Comparison of ENCODE assay signal across 24 cellular contexts in the genomic region with DNA sequence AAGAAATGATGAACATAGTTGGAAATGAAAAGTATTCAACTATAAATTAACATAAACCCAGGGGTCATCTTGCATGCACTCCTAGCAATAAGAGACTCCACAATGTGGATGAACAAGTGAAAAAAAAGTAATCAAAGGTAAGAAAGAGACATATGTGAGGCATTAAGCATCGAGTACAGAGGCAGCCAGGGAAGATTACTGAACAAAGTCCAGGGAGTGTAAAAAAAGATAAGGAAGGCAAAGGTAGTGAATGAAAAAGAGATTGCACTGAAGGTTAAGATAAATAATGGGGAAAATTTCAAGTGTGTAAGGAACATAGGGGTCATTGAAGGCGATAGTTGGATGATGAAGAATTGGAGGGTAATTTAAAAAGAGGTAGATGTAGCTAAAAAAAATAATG.
A peak's percentile ranks its signal among the peaks of the same experiment; 100 is the strongest.
DNase-seq lines count a peak whose midpoint lies in the region; ATAC-seq, FAIRE-seq and TF ChIP-seq lines count a peak whose summit lies in the region.
"Had no signal": no experiment of that assay in that cellular context is flagged by ENCODE, and none has a peak within 500 bp of the region (broad histone marks: within the 10 kb centered on the region; RNA-seq: fewer than 3 reads in every experiment).

No MANE protein-coding gene starts in this region.

- peak overlapping the region; percentile 57 for H3K4me2 ChIP-seq in HepG2 (ENCODE audit: low read depth, low read length)
- H3K4me2 ChIP-seq: BLaER1 had no signal

- DNase-seq in HepG2 (ENCODE audit: low spot score) (no peak), right lobe of liver (no peak), colonic mucosa (no peak), mucosa of descending colon (no peak), DMS53 treated with DMSO at 0.1 percent for 48 hours (lab: John Stamatoyannopoulos, UW; ENCODE audit: unreplicated experiment) (no peak), activated T-cell treated with anti-CD3 and anti-CD28 coated beads for 4 hours (no peak), prostate gland (ENCODE audit: low spot score) (no peak), HuH-7.5 (ENCODE audit: low spot score) (no peak)
- DNase-seq: CD4-positive, CD25-positive, alpha-beta regulatory T cell; CD8-positive, alpha-beta T cell; DMS153; DMS79 treated with DMSO at 0.1 percent for 48 hours; GF-D8; H9; HFFc6 had no signal

- no TSS peak for BruUV-seq in HepG2 (replicated peaks; lab: Mats Ljungman, UMichigan)

- no peaks in the 10 kb centered on the region for H3K9me3 ChIP-seq in HepG2 (ENCODE audit: low read length)
- no peaks in the 10 kb centered on the region for H3K9me3 ChIP-seq in right lobe of liver
- H3K9me3 ChIP-seq in colonic mucosa: no peaks in the 10 kb centered on the region
- no peaks in the 10 kb centered on the region for H3K9me3 ChIP-seq in mucosa of descending colon
- H3K9me3 ChIP-seq in prostate gland: no peaks in the 10 kb centered on the region
- H3K9me3 ChIP-seq: BLaER1, Caco-2 had no signal

- H3K4me3 ChIP-seq in HepG2 (replicated peaks in 1 of 3; ENCODE audit: insufficient read depth in 1 of 3, low read depth in 2 of 3, low read length in 3 of 3): peak overlapping the region in 1 of 3 experiments; percentile 2; a peak in 1 of 6 replicates
- no peak overlapping the region for H3K4me3 ChIP-seq in right lobe of liver
- no peak overlapping the region for H3K4me3 ChIP-seq in colonic mucosa
- no peak overlapping the region for H3K4me3 ChIP-seq in mucosa of descending colon
- H3K4me3 ChIP-seq in prostate gland: no peak overlapping the region
- H3K4me3 ChIP-seq: BLaER1, GM23338 had no signal

- TF ChIP-seq EP300 in HepG2 (IDR thresholded peaks at IDR 0.05; ENCODE audit: low read depth in 2 of 2, low read length in 2 of 2): no peak
- no peak for TF ChIP-seq EP300 in HepG2 (CRISPR knock-in tag; IDR thresholded peaks at IDR 0.05; ENCODE audit: borderline replicate concordance)

- intact Hi-C loops in HepG2 (cut with micrococcal nuclease; ENCODE audit: unreplicated experiment): loop anchor here (10.0 kb wide), 1 partner anchor 282 kb away; no protein-coding TSS in a partner anchor
- intact Hi-C loops in right lobe of liver (cut with DNase I): no loop called here
- intact Hi-C loops in colonic mucosa (cut with DNase I): no loop called here
- intact Hi-C loops in mucosa of descending colon (cut with DNase I, micrococcal nuclease): no loop called here
- intact Hi-C loops in prostate gland (cut with DNase I): no loop called here

- no peak for FAIRE-seq in HepG2 (lab: Jason Lieb, UNC)
- FAIRE-seq: A204.1, GM12891, GM18507 had no signal

- in situ Hi-C loops in HepG2 (cut with HindIII; ENCODE audit: extremely low pct_ligation_motif_present, low pct_unique_long_range_greater_than_20kb): no loop called here

- POLR2A ChIA-PET in HepG2 (lab: Yijun Ruan, JAX): interaction anchor here (0.8 to 1.0 kb wide), 2 partner anchors 330 to 333 kb away, joined by 3 to 6 read pairs; a partner anchor contains a TSS

- H3K4me1 ChIP-seq in HepG2 (ENCODE audit: insufficient read depth, low read length): peaks cover 35% of the 10 kb centered on the region
- H3K4me1 ChIP-seq in right lobe of liver: no peaks in the 10 kb centered on the region
- H3K4me1 ChIP-seq in colonic mucosa: peaks cover 4% of the 10 kb centered on the region
- H3K4me1 ChIP-seq in mucosa of descending colon (ENCODE audit: low read depth): peaks cover 35% of the 10 kb centered on the region
- H3K4me1 ChIP-seq in prostate gland (replicated peaks): no peaks in the 10 kb centered on the region
- H3K4me1 ChIP-seq: BLaER1 had no signal

- TF ChIP-seq POLR2A in HepG2 (IDR thresholded peaks at IDR 0.05; ENCODE audit: insufficient read depth in 1 of 2, low read depth in 2 of 2, low read length in 2 of 2) (no peak), right lobe of liver (IDR thresholded peaks at IDR 0.05) (no peak), prostate gland (IDR thresholded peaks at IDR 0.05) (no peak)

- 47% methylated on average over 2 of the region's 2 CpGs for WGBS in HepG2 (ENCODE audit: low lambda C conversion rate)
- WGBS in right lobe of liver (ENCODE audit: insufficient coverage, low coverage, low lambda C conversion rate, missing lambda C conversion rate): 76% methylated on average over 2 of the region's 2 CpGs
- 86% methylated on average over 2 of the region's 2 CpGs for WGBS in prostate gland

- CTCF ChIA-PET in HepG2 (lab: Yijun Ruan, JAX; ENCODE audit: low intra/inter-chr PET ratio, low total read pairs): no interaction called here

- TF ChIP-seq CTCF in HepG2 (CRISPR knock-in tag; IDR thresholded peaks at IDR 0.05): no peak
- TF ChIP-seq CTCF in right lobe of liver (IDR thresholded peaks at IDR 0.05): no peak
- no peak for TF ChIP-seq CTCF in colonic mucosa (IDR thresholded peaks at IDR 0.05)
- no peak for TF ChIP-seq CTCF in mucosa of descending colon (IDR thresholded peaks at IDR 0.05)
- TF ChIP-seq CTCF in prostate gland (IDR thresholded peaks at IDR 0.05): no peak

- no peaks in the 10 kb centered on the region for H3K36me3 ChIP-seq in HepG2 (replicated peaks in 1 of 2; ENCODE audit: control insufficient read depth in 1 of 2, insufficient read depth in 2 of 2, low read length in 2 of 2)
- no peaks in the 10 kb centered on the region for H3K36me3 ChIP-seq in right lobe of liver
- H3K36me3 ChIP-seq in colonic mucosa: no peaks in the 10 kb centered on the region
- no peaks in the 10 kb centered on the region for H3K36me3 ChIP-seq in mucosa of descending colon (ENCODE audit: low read depth)
- no peaks in the 10 kb centered on the region for H3K36me3 ChIP-seq in prostate gland
- H3K36me3 ChIP-seq: BLaER1 had no signal

- H3K79me2 ChIP-seq in HepG2 (ENCODE audit: insufficient read depth, low read length): no peaks in the 10 kb centered on the region

- ATAC-seq in HepG2: no peak; the same call in 2 of the 3 replicates
- no peak for ATAC-seq in right lobe of liver
- peak; percentile 55 for ATAC-seq in mucosa of descending colon
- ATAC-seq: CD8-positive, alpha-beta T cell; HCT116 had no signal

- TF ChIP-seq RAD21 in HepG2 (CRISPR knock-in tag; IDR thresholded peaks at IDR 0.05): no peak

- H2AFZ ChIP-seq in HepG2 (ENCODE audit: low read length): no peak overlapping the region

- no peaks in the 10 kb centered on the region for H4K20me1 ChIP-seq in HepG2 (ENCODE audit: insufficient read depth, low read length)
- H4K20me1 ChIP-seq: BLaER1 had no signal

- no peak overlapping the region for H3K9ac ChIP-seq in HepG2 (ENCODE audit: insufficient read depth, low read depth, low read length)
- H3K9ac ChIP-seq in colonic mucosa (ENCODE audit: low read depth in 2 of 2, low read length in 2 of 2): no peak overlapping the region
- H3K9ac ChIP-seq: BLaER1 had no signal

- H3K27ac ChIP-seq in HepG2 (ENCODE audit: extremely low read length, insufficient read depth, low read length): no peak overlapping the region
- H3K27ac ChIP-seq in right lobe of liver: no peak overlapping the region
- peak overlapping the region; percentile 37 for H3K27ac ChIP-seq in colonic mucosa
- H3K27ac ChIP-seq in prostate gland: no peak overlapping the region
- H3K27ac ChIP-seq: 22Rv1, BLaER1, C4-2B had no signal

- H3K27me3 ChIP-seq in HepG2 (ENCODE audit: control insufficient read depth in 1 of 2, insufficient read depth in 2 of 2, low read length in 2 of 2): no peaks in the 10 kb centered on the region
- H3K27me3 ChIP-seq in right lobe of liver: no peaks in the 10 kb centered on the region
- H3K27me3 ChIP-seq in colonic mucosa: no peaks in the 10 kb centered on the region
- H3K27me3 ChIP-seq in prostate gland (replicated peaks; ENCODE audit: insufficient read depth): no peaks in the 10 kb centered on the region
- H3K27me3 ChIP-seq: BLaER1 had no signal

TF ChIP-seq in HepG2, 621 proteins besides CTCF, POLR2A, EP300 and RAD21:
- TF ChIP-seq MBNL3 (CRISPR knock-in tag; conservative IDR thresholded peaks at IDR 0.05) (no peak), KAT8 (CRISPR knock-in tag; IDR thresholded peaks at IDR 0.05) (no peak)
